Comparison of ENCODE assay signal across 15 cellular contexts in the genomic region with DNA sequence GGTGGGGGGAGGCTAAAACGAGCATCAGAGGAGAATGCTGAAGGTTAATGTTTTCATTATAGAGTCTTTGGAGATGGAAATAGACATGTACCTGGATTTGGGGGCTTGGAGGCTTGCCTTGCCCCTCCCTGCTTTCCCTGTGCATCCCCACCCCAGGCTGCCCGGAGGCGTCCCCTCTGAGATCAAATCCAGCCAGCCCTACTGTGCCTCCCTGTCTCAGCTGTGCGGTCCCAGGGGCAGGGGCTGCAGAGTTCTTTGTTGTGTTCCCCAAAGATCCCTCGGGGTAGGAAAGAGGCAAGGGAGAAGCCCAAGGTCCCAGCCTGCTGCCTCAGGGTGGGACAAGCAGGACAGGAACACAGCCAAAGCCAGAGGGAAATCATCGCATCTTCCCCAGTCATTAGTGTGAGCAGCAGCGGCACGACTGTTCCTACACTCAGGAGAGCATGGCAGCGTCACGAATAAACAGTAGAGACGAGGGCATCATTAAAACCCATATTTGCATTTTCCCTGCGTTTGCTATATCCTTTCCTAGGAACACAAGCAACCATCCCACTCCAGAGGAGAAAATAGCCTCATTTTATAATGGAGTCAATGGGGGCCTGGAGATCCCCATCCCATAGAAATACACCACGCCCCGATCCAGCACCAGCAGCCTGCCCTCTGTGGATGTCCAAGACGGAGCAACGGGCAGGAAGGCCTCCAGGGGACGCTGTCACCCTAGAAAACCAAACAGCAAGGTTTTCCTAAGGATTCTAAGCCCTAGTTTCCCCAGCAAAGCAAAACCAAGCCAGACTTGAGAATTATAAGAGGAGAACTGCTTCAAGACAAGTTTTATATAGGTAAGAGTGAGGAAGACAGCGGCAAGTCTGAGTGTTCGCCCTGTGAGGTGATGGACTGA. TPM values are rescaled to one million over a fixed set of nuclear protein-coding genes. Genes with fewer than 3 reads are reported as not detected.
DNase-seq lines count a peak whose midpoint lies in the region; ATAC-seq, FAIRE-seq and TF ChIP-seq lines count a peak whose summit lies in the region.
"Had no signal": no experiment of that assay in that cellular context is flagged by ENCODE, and none has a peak within 500 bp of the region (broad histone marks: within the 10 kb centered on the region; RNA-seq: fewer than 3 reads in every experiment).

No MANE protein-coding gene starts in this region.

- no peaks in the 10 kb centered on the region for H3K9me2 ChIP-seq in MM.1S (replicated peaks; ENCODE audit: insufficient read depth, low read length)

- intact Hi-C loops in posterior vena cava (cut with DNase I): no loop called here

- H3K9ac ChIP-seq in MM.1S (ENCODE audit: low read length): no peak overlapping the region; the same call in 1 of the 2 replicates

- H3K9me3 ChIP-seq in MM.1S (replicated peaks; ENCODE audit: insufficient read depth, low read length): no peaks in the 10 kb centered on the region
- H3K9me3 ChIP-seq: gastrocnemius medialis, transverse colon had no signal

- DNase-seq in GM12865 (ENCODE audit: low read depth) (no peak), MM.1S (peak; percentile 27), epidermal melanocyte (ENCODE audit: insufficient read length, low spot score) (peak; percentile 12), posterior vena cava (ENCODE audit: low spot score) (peak; percentile 76), cerebellar nuclear complex (lab: John Stamatoyannopoulos, UW) (no peak), GM12892 (ENCODE audit: insufficient read length) (no peak)
- no peak for DNase-seq in activated CD8-positive, alpha-beta memory T cell treated with anti-CD3 and anti-CD28 coated beads, Interleukin-2, amount 50 U/mL, for 48 hours
- DNase-seq: activated CD4-positive, CD25-positive, alpha-beta regulatory T cell; central memory CD4-positive, alpha-beta T cell; gastrocnemius medialis; NCI-H2081 treated with DMSO at 0.1 percent for 48 hours; transverse colon had no signal

- H2AFZ ChIP-seq in MM.1S (ENCODE audit: low read length): peak overlapping the region; percentile 89

- H3K27me3 ChIP-seq in MM.1S (replicated peaks; ENCODE audit: insufficient read depth, low read length): no peaks in the 10 kb centered on the region
- H3K27me3 ChIP-seq: gastrocnemius medialis, transverse colon had no signal

- H3F3A ChIP-seq in MM.1S (ENCODE audit: insufficient read depth, low read length): no peaks in the 10 kb centered on the region

- no peaks in the 10 kb centered on the region for H3K4me1 ChIP-seq in MM.1S (ENCODE audit: low read length)
- H3K4me1 ChIP-seq: gastrocnemius medialis, transverse colon had no signal

- H3K4me2 ChIP-seq in MM.1S (ENCODE audit: low read depth, low read length): peak overlapping the region; percentile 83

- H3K36me3 ChIP-seq in MM.1S (replicated peaks; ENCODE audit: insufficient read depth, low read length): no peaks in the 10 kb centered on the region
- H3K36me3 ChIP-seq: gastrocnemius medialis, transverse colon had no signal

- no peak overlapping the region for H3K27ac ChIP-seq in MM.1S (ENCODE audit: low read length)
- H3K27ac ChIP-seq: gastrocnemius medialis, RWPE1, transverse colon had no signal

- peak; percentile 25 for TF ChIP-seq CTCF in GM12865 (IDR thresholded peaks at IDR 0.05; ENCODE audit: insufficient read depth, low read depth, low read length, missing control alignments)
- peak; percentile 82 for TF ChIP-seq CTCF in MM.1S (IDR thresholded peaks at IDR 0.05; ENCODE audit: low read length)

- no peak for ATAC-seq in HG02885 (IDR thresholded peaks at IDR 0.05; ENCODE audit: poor library complexity, unreplicated experiment)
- ATAC-seq: gastrocnemius medialis had no signal

- no peak overlapping the region for H3K4me3 ChIP-seq in GM12865 (ENCODE audit: low read depth, low read length)
- peak overlapping the region; percentile 67 for H3K4me3 ChIP-seq in MM.1S (ENCODE audit: low read length)
- H3K4me3 ChIP-seq: gastrocnemius medialis, transverse colon had no signal

- no peaks in the 10 kb centered on the region for H4K20me1 ChIP-seq in MM.1S (ENCODE audit: insufficient read depth, low read length)

- no peak for TF ChIP-seq POLR2A in GM12892 (IDR thresholded peaks at IDR 0.05; ENCODE audit: low read depth, low read length)

- no peaks in the 10 kb centered on the region for H3K79me2 ChIP-seq in MM.1S (ENCODE audit: low read length)

- no peak for FAIRE-seq in GM12892 (lab: Jason Lieb, UNC)

RNA-seq across cellular contexts. Expression of a gene that starts 32.4 kb away (rescaled TPM):
- 10 to 100 TPM in 1 of 2 donors, 1 to 10 TPM in 1; 9.2 to 16.4 TPM for total RNA-seq in posterior vena cava
- polyA plus RNA-seq in GM12892 (2012; ENCODE audit: missing spikeins): not detected
- total RNA-seq: activated T-helper 2 cell treated with anti-CD3 and anti-CD28 coated beads, Interferon-gamma antibody, Interleukin-2, Interleukin-4, amounts not matched to agents 10 μg/mL and 5 μg/mL and 100 μg/mL, durations not matched to agents 14 hours and 24 hours and 36 hours had no signal

Comparison
In these comparisons a context has a peak if more than half of its experiments do, and no peak if none do; other contexts are left out.
1. DNase-seq: peak in MM.1S (single experiment), epidermal melanocyte (single experiment) and posterior vena cava (single experiment); none in GM12865 (single experiment), cerebellar nuclear complex (0 of 2), activated CD8-positive, alpha-beta memory T cell treated with anti-CD3 and anti-CD28 coated beads, Interleukin-2, amount 50 U/mL, for 48 hours (single experiment) and GM12892 (single experiment).